Comparison of ENCODE assay signal across 8 cellular contexts in the genomic region with DNA sequence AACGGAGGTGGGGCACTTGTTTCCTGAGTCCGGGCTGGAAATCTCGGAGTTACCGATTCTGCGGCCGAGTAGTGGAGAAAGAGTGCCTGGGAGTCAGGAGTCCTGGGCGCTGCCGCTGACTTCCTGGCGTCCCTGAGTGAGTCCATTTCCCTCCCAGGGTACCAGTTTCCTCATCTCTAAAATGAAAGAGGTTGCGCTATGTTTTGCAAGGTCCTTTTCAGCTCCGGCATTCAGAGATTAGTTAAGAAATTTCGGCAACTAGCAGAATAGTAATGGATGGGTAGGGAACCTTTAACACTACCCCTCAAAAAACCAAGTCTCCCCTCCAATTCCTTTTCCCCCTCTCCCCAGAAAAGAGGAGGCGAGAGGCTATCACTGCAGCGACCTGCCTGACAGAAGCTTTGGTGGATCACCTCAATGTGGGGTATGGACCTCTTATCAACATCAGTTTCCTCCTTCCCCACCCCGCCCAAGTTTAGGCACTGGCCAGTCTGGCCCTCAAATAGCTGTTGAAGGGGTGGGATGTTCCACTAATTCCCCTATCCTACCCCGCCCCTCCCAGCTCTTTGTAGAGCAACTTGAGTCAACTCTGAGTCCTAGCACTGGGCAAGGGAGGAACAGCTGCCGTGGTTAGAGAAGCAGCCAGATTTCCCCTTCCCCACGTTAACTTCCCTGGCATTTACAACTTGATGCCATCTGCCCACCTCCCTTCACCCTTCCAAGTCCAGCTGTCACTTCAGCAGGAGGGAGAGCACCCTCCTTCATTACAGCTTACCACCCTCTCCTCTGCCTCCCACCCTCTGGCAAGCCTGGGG. TPM values are rescaled to one million over a fixed set of nuclear protein-coding genes. Genes with fewer than 3 reads are reported as not detected.
DNase-seq lines count a peak whose midpoint lies in the region; ATAC-seq, FAIRE-seq and TF ChIP-seq lines count a peak whose summit lies in the region.

No MANE protein-coding gene starts in this region.

- H4K91ac ChIP-seq in trophoblast cell (ENCODE audit: low read depth, low read length), result peak overlapping the region; percentile 41

- no peaks in the 10 kb centered on the region for H3K27me3 ChIP-seq in Peyer's patch
- H3K27me3 ChIP-seq in trophoblast cell (ENCODE audit: insufficient read depth, low read length), result no peaks in the 10 kb centered on the region

- H2BK12ac ChIP-seq in trophoblast cell (ENCODE audit: low read length), result no peak overlapping the region

- TF ChIP-seq CTCF in A549 (IDR thresholded peaks at IDR 0.05) (no peak), Peyer's patch (IDR thresholded peaks at IDR 0.05) (peak in 1 of 6 experiments; percentile 25), epithelial cell of proximal tubule (conservative IDR thresholded peaks at IDR 0.05; ENCODE audit: low read depth, low read length) (no peak)

- peak overlapping the region; percentile 68 for H4K8ac ChIP-seq in trophoblast cell (ENCODE audit: low read depth, low read length)

- peaks cover 54% of the 10 kb centered on the region for H3K4me1 ChIP-seq in A549
- H3K4me1 ChIP-seq in Peyer's patch, result peaks cover 7 to 59% (median 13%) of the 10 kb centered on the region in 4 donors
- peaks cover 16 to 20% of the 10 kb centered on the region in 2 experiments for H3K4me1 ChIP-seq in trophoblast cell (ENCODE audit: control insufficient read depth in 1 of 2, insufficient read depth in 2 of 2, low read length in 2 of 2)

- H3K18ac ChIP-seq in trophoblast cell (ENCODE audit: low read length), result peak overlapping the region; percentile 42

- POLR2A ChIA-PET in A549 (lab: Yijun Ruan, JAX), result interaction anchor here (1.2 to 1.5 kb wide), 5 partner anchors 8 to 113 kb away, joined by 5 to 10 read pairs (median 6); partner anchors contain the start of genes CD63, DNAJC14, ORMDL2 and SARNP

- H2BK120ac ChIP-seq in trophoblast cell (ENCODE audit: insufficient read depth, low read length, poor library complexity), result peak overlapping the region; percentile 20

- CTCF ChIA-PET in A549 (lab: Yijun Ruan, JAX), result interaction anchor here (0.7 to 12.3 kb wide), 8 partner anchors 8 to 210 kb away, joined by 3 to 139 read pairs (median 14); partner anchors contain the start of genes GDF11 and ITGA7

- no peak overlapping the region for H3K23ac ChIP-seq in trophoblast cell (ENCODE audit: low read length)

- H3K9ac ChIP-seq in trophoblast cell (ENCODE audit: low read length), result peak overlapping the region; percentile 65

- no peak for FAIRE-seq in A549 (lab: Jason Lieb, UNC)

- no peak for TF ChIP-seq EP300 in A549 (IDR thresholded peaks at IDR 0.05)

- H2AK5ac ChIP-seq in trophoblast cell (ENCODE audit: low read length), result peak overlapping the region; percentile 3

- DNase-seq in A549 (ENCODE audit: low read depth in 1 of 2, low spot score in 1 of 2), result no peak
- DNase-seq in Peyer's patch, result peak in 1 of 3 donors; percentile 50
- DNase-seq in epithelial cell of proximal tubule (ENCODE audit: low read depth), result no peak
- DNase-seq in trophoblast cell, result no peak
- DNase-seq in stimulated activated CD4-positive, alpha-beta T cell treated with anti-CD3 and anti-CD28 coated beads, Interleukin-2, amount 100 ng/mL, for 48 hours, result no peak

- H3K4me2 ChIP-seq in A549 (peak overlapping the region; percentile 93), trophoblast cell (ENCODE audit: low read length) (peak overlapping the region; percentile 93)

- WGBS in A549 (ENCODE audit: missing lambda C conversion rate), result 12% methylated on average over 18 of the region's 18 CpGs
- no CpG with 5 or more reads among the region's 18 CpGs for WGBS in trophoblast cell (ENCODE audit: extremely low coverage, insufficient coverage, insufficient read length)

- TF ChIP-seq RAD21 in A549 (conservative IDR thresholded peaks at IDR 0.05 in 1 of 2, IDR thresholded peaks at IDR 0.05 in 1 of 2), result no peak

- H3K36me3 ChIP-seq in Peyer's patch (no peaks in the 10 kb centered on the region), trophoblast cell (ENCODE audit: control insufficient read depth in 1 of 2, insufficient read depth in 2 of 2, low read length in 2 of 2) (peaks cover 0 to 4% of the 10 kb centered on the region in 2 experiments)

- peak overlapping the region; percentile 45 for H4K12ac ChIP-seq in trophoblast cell (ENCODE audit: low read depth, low read length)

- peak overlapping the region; percentile 10 for H2BK5ac ChIP-seq in trophoblast cell (ENCODE audit: low read depth, low read length, poor library complexity)

- peak overlapping the region; percentile 96 to 97 for H3K27ac ChIP-seq in A549
- H3K27ac ChIP-seq in Peyer's patch, result peak overlapping the region; percentile 90 to 99 (median 95)
- H3K27ac ChIP-seq in trophoblast cell (ENCODE audit: low read depth, low read length), result peak overlapping the region; percentile 90

- ATAC-seq in A549 (peak; percentile 9 to 40; a peak in 4 of 6 replicates), GM21447 (IDR thresholded peaks at IDR 0.05; ENCODE audit: unreplicated experiment) (peak; percentile 29), GM19463 (IDR thresholded peaks at IDR 0.05; ENCODE audit: unreplicated experiment) (no peak), GM19351 (IDR thresholded peaks at IDR 0.05; ENCODE audit: unreplicated experiment) (no peak)

- no peaks in the 10 kb centered on the region for H3K79me2 ChIP-seq in trophoblast cell (ENCODE audit: control insufficient read depth, insufficient read depth, low read length, poor library complexity)

- peaks cover 8% of the 10 kb centered on the region for H3K79me1 ChIP-seq in trophoblast cell (ENCODE audit: low read length)

- H3K4me3 ChIP-seq in A549 (peak overlapping the region; percentile 86), Peyer's patch (peak overlapping the region; percentile 68 to 87 (median 72)), epithelial cell of proximal tubule (ENCODE audit: low read depth, low read length) (peak overlapping the region; percentile 76), trophoblast cell (ENCODE audit: low read depth, low read length) (peak overlapping the region; percentile 78)

- no peaks in the 10 kb centered on the region for H3K9me3 ChIP-seq in A549
- no peaks in the 10 kb centered on the region for H3K9me3 ChIP-seq in Peyer's patch
- H3K9me3 ChIP-seq in trophoblast cell (ENCODE audit: insufficient read depth, low read depth, low read length), result peaks cover 2% of the 10 kb centered on the region

- H3K4ac ChIP-seq in trophoblast cell (ENCODE audit: low read depth, low read length), result no peak overlapping the region

- peak overlapping the region; percentile 53 for H2AFZ ChIP-seq in trophoblast cell (ENCODE audit: insufficient read depth, low read length, poor library complexity)

- no peak overlapping the region for H3K14ac ChIP-seq in trophoblast cell (ENCODE audit: low read length)

- TF ChIP-seq POLR2A in A549 (IDR thresholded peaks at IDR 0.05; ENCODE audit: low read length), result no peak
- TF ChIP-seq POLR2A in Peyer's patch (IDR thresholded peaks at IDR 0.05), result no peak

RNA-seq across cellular contexts. Expression of gene BLOC1S1, which starts 0.9 kb away (rescaled TPM):
- polyA plus RNA-seq in A549 (2011; rRNA removed) (112 and 115 TPM in 2 replicates), A549 (2017; fragmentation: RNase III; extraction: RNeasy Plus Mini Kit Qiagen cat#74134 plus additional on column Dnase treatment) (129 to 138 TPM (median 134 TPM) in 3 replicates)
- 261 and 312 TPM in 2 replicates for polyA plus RNA-seq in A549 (2012; cell fraction: cytosol; rRNA removed)
- 103 and 115 TPM in 2 replicates for polyA plus RNA-seq in A549 (2012; cell fraction: nucleus; rRNA removed)
- polyA minus RNA-seq in A549 (2011; rRNA and poly(A)+ RNA removed), result 45.1 and 64.8 TPM in 2 replicates
- total RNA-seq in Peyer's patch (100 to 1,000 TPM in 3 of 4 donors, 10 to 100 TPM in 1; 72.6 to 332 (median 248) TPM), epithelial cell of proximal tubule (157 and 187 TPM in 2 replicates)
- 47.3 and 48.7 TPM in 2 replicates for polyA plus RNA-seq in trophoblast cell (2013)

RNA-seq across cellular contexts. Expression of gene RDH5, which starts 3.4 kb away (rescaled TPM):
- 8.1 and 9.1 TPM in 2 replicates for polyA plus RNA-seq in A549 (2011; rRNA removed)
- 7.8 and 8.3 TPM in 2 replicates for polyA plus RNA-seq in A549 (2012; cell fraction: cytosol; rRNA removed)
- 28.7 and 33.2 TPM in 2 replicates for polyA plus RNA-seq in A549 (2012; cell fraction: nucleus; rRNA removed)
- 3.4 to 5.4 TPM (median 4.1 TPM) in 3 replicates for polyA plus RNA-seq in A549 (2017; fragmentation: RNase III; extraction: RNeasy Plus Mini Kit Qiagen cat#74134 plus additional on column Dnase treatment)
- polyA minus RNA-seq in A549 (2011; rRNA and poly(A)+ RNA removed), result 7.1 and 7.8 TPM in 2 replicates
- total RNA-seq in Peyer's patch, result 100 to 1,000 TPM in 1 of 4 donors, 10 to 100 TPM in 3; 47.0 to 113 (median 90.9) TPM
- total RNA-seq in epithelial cell of proximal tubule, result 2.3 and 2.5 TPM in 2 replicates
- 0.81 and 1.4 TPM in 2 replicates for polyA plus RNA-seq in trophoblast cell (2013)

RNA-seq across cellular contexts. Expression of gene ITGA7, which starts 9.1 kb away (rescaled TPM):
- polyA plus RNA-seq in A549 (2011; rRNA removed), result 1.1 and 1.4 TPM in 2 replicates
- 0.66 and 1.2 TPM in 2 replicates for polyA plus RNA-seq in A549 (2012; cell fraction: cytosol; rRNA removed)
- polyA plus RNA-seq in A549 (2012; cell fraction: nucleus; rRNA removed), result 7.3 and 8.5 TPM in 2 replicates
- polyA plus RNA-seq in A549 (2017; fragmentation: RNase III; extraction: RNeasy Plus Mini Kit Qiagen cat#74134 plus additional on column Dnase treatment), result 1.7 to 2.0 TPM (median 1.9 TPM) in 3 replicates
- polyA minus RNA-seq in A549 (2011; rRNA and poly(A)+ RNA removed), result 1.5 and 2.8 TPM in 2 replicates
- 10 to 100 TPM; 13.1 to 29.0 (median 27.0) TPM for total RNA-seq in Peyer's patch
- total RNA-seq in epithelial cell of proximal tubule, result 3.8 and 7.7 TPM in 2 replicates
- polyA plus RNA-seq in trophoblast cell (2013), result 0.92 and 1.1 TPM in 2 replicates

RNA-seq across cellular contexts. Expression of gene CD63, which starts 12.0 kb away (rescaled TPM):
- polyA plus RNA-seq in A549 (2011; rRNA removed) (512 and 724 TPM in 2 replicates), A549 (2017; fragmentation: RNase III; extraction: RNeasy Plus Mini Kit Qiagen cat#74134 plus additional on column Dnase treatment) (493 to 547 TPM (median 530 TPM) in 3 replicates)
- polyA plus RNA-seq in A549 (2012; cell fraction: cytosol; rRNA removed), result 639 and 645 TPM in 2 replicates
- 264 and 317 TPM in 2 replicates for polyA plus RNA-seq in A549 (2012; cell fraction: nucleus; rRNA removed)
- 238 and 252 TPM in 2 replicates for polyA minus RNA-seq in A549 (2011; rRNA and poly(A)+ RNA removed)
- total RNA-seq in Peyer's patch (100 to 1,000 TPM; 139 to 433 (median 351) TPM), epithelial cell of proximal tubule (758 and 1,095 TPM in 2 replicates)
- 2,489 and 2,535 TPM in 2 replicates for polyA plus RNA-seq in trophoblast cell (2013)

RNA-seq across cellular contexts. Expression of gene GDF11, which starts 26.1 kb away (rescaled TPM):
- polyA plus RNA-seq in A549 (2011; rRNA removed) (1.2 and 1.4 TPM in 2 replicates), A549 (2017; fragmentation: RNase III; extraction: RNeasy Plus Mini Kit Qiagen cat#74134 plus additional on column Dnase treatment) (2.8 to 3.6 TPM (median 3.1 TPM) in 3 replicates)
- polyA plus RNA-seq in A549 (2012; cell fraction: cytosol; rRNA removed), result 4.5 and 5.5 TPM in 2 replicates
- 3.1 and 4.5 TPM in 2 replicates for polyA plus RNA-seq in A549 (2012; cell fraction: nucleus; rRNA removed)
- polyA minus RNA-seq in A549 (2011; rRNA and poly(A)+ RNA removed), result 3.1 and 3.3 TPM in 2 replicates
- total RNA-seq in Peyer's patch (10 to 100 TPM in 1 of 4 donors, 1 to 10 TPM in 1, under 1 TPM in 2; 0.35 to 14.9 (median 1.1) TPM), epithelial cell of proximal tubule (2.8 and 8.5 TPM in 2 replicates)
- 8.6 and 9.5 TPM in 2 replicates for polyA plus RNA-seq in trophoblast cell (2013)

Comparison
In these comparisons a context has a peak if more than half of its experiments do, and no peak if none do; other contexts are left out.
1. ATAC-seq: peak in A549 (2 of 2) and GM21447 (single experiment); none in GM19463 (single experiment) and GM19351 (single experiment).
2. RNA of gene RDH5, which starts 3.4 kb away (total RNA-seq): 47.0 to 113 TPM in Peyer's patch; 2.3 to 2.5 TPM in epithelial cell of proximal tubule; every median in the first group is over 10 times any median in the second.
3. Peak in every context shown above with its lines, with median percentiles within 50 percentile points of each other: H3K27ac ChIP-seq and H3K4me3 ChIP-seq.